8 cellular contexts compared by ENCODE assay signal in genomic region chr5:119275873-119276214, GRCh38.
DNase-seq lines count a peak whose midpoint lies in the region; ATAC-seq and TF ChIP-seq lines count a peak whose summit lies in the region.

No MANE protein-coding gene starts in this region.

- CTCF ChIA-PET in RWPE1 (lab: Yijun Ruan, JAX), result interaction anchor here (0.6 to 1.1 kb wide), 2 partner anchors 13 to 67 kb away, joined by 3 to 4 read pairs; no protein-coding TSS in a partner anchor

- H3K4me1 Mint-ChIP-seq in naive B cell, result peaks cover 82 to 97% (median 95%) of the 10 kb centered on the region in 3 donors

- peak; percentile 31 for TF ChIP-seq POLR2A in GM19193 (IDR thresholded peaks at IDR 0.05; ENCODE audit: extremely low read depth, insufficient read depth, insufficient read length)

- H3K4me3 Mint-ChIP-seq in naive B cell, result peak overlapping the region; percentile 73 to 90 (median 86)

- peak; percentile 71 for ATAC-seq in HG02938 (IDR thresholded peaks at IDR 0.05; ENCODE audit: unreplicated experiment)
- ATAC-seq in naive B cell (ENCODE audit: low read depth in 2 of 2), result peak; percentile 90

- H3K27ac Mint-ChIP-seq in naive B cell, result peak overlapping the region; percentile 94 to 97 (median 96)

- no peak for TF ChIP-seq CTCF in RWPE1 (conservative IDR thresholded peaks at IDR 0.05; ENCODE audit: low read depth)

- H3K27me3 Mint-ChIP-seq in naive B cell, result no peaks in the 10 kb centered on the region

- no peaks in the 10 kb centered on the region for H3K9me3 Mint-ChIP-seq in naive B cell

- H3K27ac ChIP-seq in RWPE1, result peak overlapping the region; percentile 60; the same call in 1 of the 2 replicates

- no peaks in the 10 kb centered on the region for H3K36me3 Mint-ChIP-seq in naive B cell

- DNase-seq in RWPE1 (ENCODE audit: low spot score) (no peak), naive B cell (peak; percentile 83), cerebellar cortex (ENCODE audit: low spot score) (no peak), NCI-H510A (lab: John Stamatoyannopoulos, UW) (no peak), NCI-H2171 (lab: John Stamatoyannopoulos, UW) (no peak), ureter (ENCODE audit: low spot score) (no peak)

- POLR2A ChIA-PET in RWPE1 (lab: Yijun Ruan, JAX; ENCODE audit: low non-redundant PET), result no interaction called here
